In the genomic region with DNA sequence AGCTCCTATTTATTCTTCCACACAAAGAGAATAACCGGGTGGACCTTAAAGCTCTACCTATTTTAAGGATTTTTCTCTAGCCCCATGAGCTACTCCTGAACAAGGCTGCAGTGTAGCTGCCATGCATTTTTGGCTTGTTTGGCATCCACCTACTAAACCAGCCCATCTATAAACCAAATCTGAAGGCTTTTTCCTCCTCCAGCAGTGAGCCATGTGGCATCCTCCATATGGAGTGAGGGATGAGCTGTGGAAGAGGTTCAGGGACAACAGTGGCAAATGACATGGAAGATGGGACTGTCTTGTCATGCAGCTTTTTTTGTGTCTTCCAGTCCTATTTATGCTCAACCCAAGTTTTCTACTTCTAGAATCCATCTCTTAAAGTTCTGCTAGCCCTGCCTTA, we compare ENCODE assay signal across 16 cellular contexts.
DNase-seq lines count a peak whose midpoint lies in the region; ATAC-seq lines count a peak whose summit lies in the region.
"Had no signal": no experiment of that assay in that cellular context is flagged by ENCODE, and none has a peak within 500 bp of the region (broad histone marks: within the 10 kb centered on the region; RNA-seq: fewer than 3 reads in every experiment).

No MANE protein-coding gene starts in this region.

- ATAC-seq in HG02588 (IDR thresholded peaks at IDR 0.05; ENCODE audit: unreplicated experiment) = no peak
- ATAC-seq: A549, GM12878 had no signal

- peak; percentile 62 for DNase-seq in Ammon's horn (ENCODE audit: low spot score)
- DNase-seq in cerebellar cortex (ENCODE audit: low spot score) = peak; percentile 46
- peak; percentile 31 for DNase-seq in superior temporal gyrus (ENCODE audit: extremely low spot score)
- no peak for DNase-seq in DMS114 treated with DMSO at 0.1 percent for 48 hours (lab: John Stamatoyannopoulos, UW; ENCODE audit: unreplicated experiment)
- DNase-seq: AML-193; BE2C; CD4-positive, alpha-beta memory T cell; CD4-positive, CD25-positive, alpha-beta regulatory T cell; CD8-positive, alpha-beta memory T cell; COR-L47; DMS 273 treated with DMSO at 0.1 percent for 48 hours; DMS79 treated with DMSO at 0.1 percent for 48 hours; GDM1 had no signal
